ENCODE assay signal across 1 cellular context in the genomic region with DNA sequence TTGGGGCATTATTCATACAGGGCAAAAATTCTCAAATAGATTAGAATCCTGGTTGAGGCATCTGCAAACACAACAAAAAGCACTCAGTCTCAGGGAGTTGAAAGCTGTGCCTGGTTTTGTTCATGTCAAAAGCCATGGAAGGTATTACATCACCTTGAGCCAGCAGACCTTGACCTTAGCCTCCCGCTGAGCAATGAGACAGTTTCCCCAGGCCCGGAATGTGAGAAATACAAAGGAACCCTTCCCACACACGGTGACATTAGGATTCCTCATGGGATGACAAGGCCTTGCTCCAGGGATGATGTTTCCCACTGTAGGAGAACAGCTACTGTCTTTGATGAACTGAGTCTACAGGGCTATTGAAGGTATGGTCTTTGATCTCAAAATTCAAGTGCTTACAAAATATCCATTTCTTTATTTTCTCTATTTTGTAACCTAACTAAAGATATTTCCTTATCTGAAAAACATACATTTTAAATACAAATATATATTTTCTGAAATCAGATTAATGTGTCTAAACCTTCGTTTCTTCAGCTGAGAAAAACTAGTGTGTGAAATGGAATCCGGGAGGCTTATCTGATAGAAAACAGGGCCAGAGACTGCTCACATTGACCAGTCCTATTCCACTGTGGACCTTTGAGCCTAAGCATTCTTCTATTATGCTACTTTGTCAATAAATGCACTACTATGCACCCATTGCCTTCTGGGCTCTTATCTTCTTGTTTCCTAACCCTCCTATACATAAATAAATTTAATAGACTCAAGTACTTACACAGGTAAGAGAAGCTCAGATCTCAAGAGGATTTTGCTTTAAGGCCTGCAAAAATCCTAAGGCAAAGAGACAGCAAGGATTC.
A peak's percentile ranks its signal among the peaks of the same experiment; 100 is the strongest.
TF ChIP-seq lines count a peak whose summit lies in the region.

No MANE protein-coding gene starts in this region.

TF ChIP-seq in HepG2, 621 proteins besides CTCF, POLR2A, EP300 and RAD21 (continued from another document and continues in another):
- TF ChIP-seq ZNF30 (CRISPR knock-in tag; IDR thresholded peaks at IDR 0.05) (no peak), FOXM1 (CRISPR knock-in tag; IDR thresholded peaks at IDR 0.05) (no peak), SOX6 (IDR thresholded peaks at IDR 0.05) (no peak), SOX6 (CRISPR knock-in tag; IDR thresholded peaks at IDR 0.05) (peak; percentile 97), ZBTB33 (CRISPR knock-in tag; IDR thresholded peaks at IDR 0.05) (peak; percentile 80), TEF (CRISPR knock-in tag; IDR thresholded peaks at IDR 0.05) (peak; percentile 63; the same call in 1 of the 2 replicates), ZNF512B (CRISPR knock-in tag; IDR thresholded peaks at IDR 0.05; ENCODE audit: borderline replicate concordance) (no peak), HCFC1 (IDR thresholded peaks at IDR 0.05; ENCODE audit: low read depth, low read length) (no peak), SP4 (CRISPR knock-in tag; IDR thresholded peaks at IDR 0.05) (peak; percentile 31; the same call in 1 of the 2 replicates), ARHGAP35 (CRISPR knock-in tag; IDR thresholded peaks at IDR 0.05; ENCODE audit: borderline replicate concordance) (no peak), ZSCAN21 (CRISPR knock-in tag; IDR thresholded peaks at IDR 0.05; ENCODE audit: borderline replicate concordance) (peak; percentile 74), ZNF747 (CRISPR knock-in tag; IDR thresholded peaks at IDR 0.05; ENCODE audit: borderline replicate concordance) (no peak), ZNF616 (CRISPR knock-in tag; IDR thresholded peaks at IDR 0.05; ENCODE audit: low read depth) (no peak), KDM1A (CRISPR knock-in tag; IDR thresholded peaks at IDR 0.05) (peak; percentile 73), ATF7-NPFF (CRISPR knock-in tag; IDR thresholded peaks at IDR 0.05; ENCODE audit: low read depth) (no peak), SNAPC4 (CRISPR knock-in tag; IDR thresholded peaks at IDR 0.05) (no peak), ZNF251 (CRISPR knock-in tag; IDR thresholded peaks at IDR 0.05) (no peak), ZNF543 (CRISPR knock-in tag; IDR thresholded peaks at IDR 0.05) (no peak), ZNF720 (CRISPR knock-in tag; IDR thresholded peaks at IDR 0.05) (no peak), RNF2 (conservative IDR thresholded peaks at IDR 0.05; ENCODE audit: low read depth) (no peak), ZNF547 (CRISPR knock-in tag; IDR thresholded peaks at IDR 0.05) (no peak), KDM4B (CRISPR knock-in tag; IDR thresholded peaks at IDR 0.05) (peak; percentile 36; the same call in 1 of the 2 replicates), ZNF431 (CRISPR knock-in tag; IDR thresholded peaks at IDR 0.05; ENCODE audit: borderline replicate concordance, low read depth) (no peak)
- TF ChIP-seq, protein P1, sequence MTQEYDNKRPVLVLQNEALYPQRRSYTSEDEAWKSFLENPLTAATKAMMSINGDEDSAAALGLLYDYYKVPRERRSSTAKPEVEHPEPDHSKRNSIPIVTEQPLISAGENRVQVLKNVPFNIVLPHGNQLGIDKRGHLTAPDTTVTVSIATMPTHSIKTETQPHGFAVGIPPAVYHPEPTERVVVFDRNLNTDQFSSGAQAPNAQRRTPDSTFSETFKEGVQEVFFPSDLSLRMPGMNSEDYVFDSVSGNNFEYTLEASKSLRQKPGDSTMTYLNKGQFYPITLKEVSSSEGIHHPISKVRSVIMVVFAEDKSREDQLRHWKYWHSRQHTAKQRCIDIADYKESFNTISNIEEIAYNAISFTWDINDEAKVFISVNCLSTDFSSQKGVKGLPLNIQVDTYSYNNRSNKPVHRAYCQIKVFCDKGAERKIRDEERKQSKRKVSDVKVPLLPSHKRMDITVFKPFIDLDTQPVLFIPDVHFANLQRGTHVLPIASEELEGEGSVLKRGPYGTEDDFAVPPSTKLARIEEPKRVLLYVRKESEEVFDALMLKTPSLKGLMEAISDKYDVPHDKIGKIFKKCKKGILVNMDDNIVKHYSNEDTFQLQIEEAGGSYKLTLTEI (CRISPR knock-in tag; conservative IDR thresholded peaks at IDR 0.05): no peak
- TF ChIP-seq, protein P2, sequence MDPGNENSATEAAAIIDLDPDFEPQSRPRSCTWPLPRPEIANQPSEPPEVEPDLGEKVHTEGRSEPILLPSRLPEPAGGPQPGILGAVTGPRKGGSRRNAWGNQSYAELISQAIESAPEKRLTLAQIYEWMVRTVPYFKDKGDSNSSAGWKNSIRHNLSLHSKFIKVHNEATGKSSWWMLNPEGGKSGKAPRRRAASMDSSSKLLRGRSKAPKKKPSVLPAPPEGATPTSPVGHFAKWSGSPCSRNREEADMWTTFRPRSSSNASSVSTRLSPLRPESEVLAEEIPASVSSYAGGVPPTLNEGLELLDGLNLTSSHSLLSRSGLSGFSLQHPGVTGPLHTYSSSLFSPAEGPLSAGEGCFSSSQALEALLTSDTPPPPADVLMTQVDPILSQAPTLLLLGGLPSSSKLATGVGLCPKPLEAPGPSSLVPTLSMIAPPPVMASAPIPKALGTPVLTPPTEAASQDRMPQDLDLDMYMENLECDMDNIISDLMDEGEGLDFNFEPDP (CRISPR knock-in tag; conservative IDR thresholded peaks at IDR 0.05): no peak
- TF ChIP-seq, protein P3, sequence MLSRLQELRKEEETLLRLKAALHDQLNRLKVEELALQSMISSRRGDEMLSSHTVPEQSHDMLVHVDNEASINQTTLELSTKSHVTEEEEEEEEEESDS (CRISPR knock-in tag; IDR thresholded peaks at IDR 0.05; ENCODE audit: borderline replicate concordance): no peak
- TF ChIP-seq, protein P4, sequence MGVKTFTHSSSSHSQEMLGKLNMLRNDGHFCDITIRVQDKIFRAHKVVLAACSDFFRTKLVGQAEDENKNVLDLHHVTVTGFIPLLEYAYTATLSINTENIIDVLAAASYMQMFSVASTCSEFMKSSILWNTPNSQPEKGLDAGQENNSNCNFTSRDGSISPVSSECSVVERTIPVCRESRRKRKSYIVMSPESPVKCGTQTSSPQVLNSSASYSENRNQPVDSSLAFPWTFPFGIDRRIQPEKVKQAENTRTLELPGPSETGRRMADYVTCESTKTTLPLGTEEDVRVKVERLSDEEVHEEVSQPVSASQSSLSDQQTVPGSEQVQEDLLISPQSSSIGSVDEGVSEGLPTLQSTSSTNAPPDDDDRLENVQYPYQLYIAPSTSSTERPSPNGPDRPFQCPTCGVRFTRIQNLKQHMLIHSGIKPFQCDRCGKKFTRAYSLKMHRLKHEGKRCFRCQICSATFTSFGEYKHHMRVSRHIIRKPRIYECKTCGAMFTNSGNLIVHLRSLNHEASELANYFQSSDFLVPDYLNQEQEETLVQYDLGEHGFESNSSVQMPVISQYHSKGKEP (CRISPR knock-in tag; IDR thresholded peaks at IDR 0.05): no peak
- TF ChIP-seq, protein P5, sequence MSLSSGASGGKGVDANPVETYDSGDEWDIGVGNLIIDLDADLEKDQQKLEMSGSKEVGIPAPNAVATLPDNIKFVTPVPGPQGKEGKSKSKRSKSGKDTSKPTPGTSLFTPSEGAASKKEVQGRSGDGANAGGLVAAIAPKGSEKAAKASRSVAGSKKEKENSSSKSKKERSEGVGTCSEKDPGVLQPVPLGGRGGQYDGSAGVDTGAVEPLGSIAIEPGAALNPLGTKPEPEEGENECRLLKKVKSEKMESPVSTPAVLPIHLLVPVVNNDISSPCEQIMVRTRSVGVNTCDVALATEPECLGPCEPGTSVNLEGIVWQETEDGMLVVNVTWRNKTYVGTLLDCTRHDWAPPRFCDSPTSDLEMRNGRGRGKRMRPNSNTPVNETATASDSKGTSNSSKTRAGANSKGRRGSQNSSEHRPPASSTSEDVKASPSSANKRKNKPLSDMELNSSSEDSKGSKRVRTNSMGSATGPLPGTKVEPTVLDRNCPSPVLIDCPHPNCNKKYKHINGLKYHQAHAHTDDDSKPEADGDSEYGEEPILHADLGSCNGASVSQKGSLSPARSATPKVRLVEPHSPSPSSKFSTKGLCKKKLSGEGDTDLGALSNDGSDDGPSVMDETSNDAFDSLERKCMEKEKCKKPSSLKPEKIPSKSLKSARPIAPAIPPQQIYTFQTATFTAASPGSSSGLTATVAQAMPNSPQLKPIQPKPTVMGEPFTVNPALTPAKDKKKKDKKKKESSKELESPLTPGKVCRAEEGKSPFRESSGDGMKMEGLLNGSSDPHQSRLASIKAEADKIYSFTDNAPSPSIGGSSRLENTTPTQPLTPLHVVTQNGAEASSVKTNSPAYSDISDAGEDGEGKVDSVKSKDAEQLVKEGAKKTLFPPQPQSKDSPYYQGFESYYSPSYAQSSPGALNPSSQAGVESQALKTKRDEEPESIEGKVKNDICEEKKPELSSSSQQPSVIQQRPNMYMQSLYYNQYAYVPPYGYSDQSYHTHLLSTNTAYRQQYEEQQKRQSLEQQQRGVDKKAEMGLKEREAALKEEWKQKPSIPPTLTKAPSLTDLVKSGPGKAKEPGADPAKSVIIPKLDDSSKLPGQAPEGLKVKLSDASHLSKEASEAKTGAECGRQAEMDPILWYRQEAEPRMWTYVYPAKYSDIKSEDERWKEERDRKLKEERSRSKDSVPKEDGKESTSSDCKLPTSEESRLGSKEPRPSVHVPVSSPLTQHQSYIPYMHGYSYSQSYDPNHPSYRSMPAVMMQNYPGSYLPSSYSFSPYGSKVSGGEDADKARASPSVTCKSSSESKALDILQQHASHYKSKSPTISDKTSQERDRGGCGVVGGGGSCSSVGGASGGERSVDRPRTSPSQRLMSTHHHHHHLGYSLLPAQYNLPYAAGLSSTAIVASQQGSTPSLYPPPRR (CRISPR knock-in tag; IDR thresholded peaks at IDR 0.05; ENCODE audit: borderline replicate concordance): peak; percentile 76
- TF ChIP-seq, protein P6, sequence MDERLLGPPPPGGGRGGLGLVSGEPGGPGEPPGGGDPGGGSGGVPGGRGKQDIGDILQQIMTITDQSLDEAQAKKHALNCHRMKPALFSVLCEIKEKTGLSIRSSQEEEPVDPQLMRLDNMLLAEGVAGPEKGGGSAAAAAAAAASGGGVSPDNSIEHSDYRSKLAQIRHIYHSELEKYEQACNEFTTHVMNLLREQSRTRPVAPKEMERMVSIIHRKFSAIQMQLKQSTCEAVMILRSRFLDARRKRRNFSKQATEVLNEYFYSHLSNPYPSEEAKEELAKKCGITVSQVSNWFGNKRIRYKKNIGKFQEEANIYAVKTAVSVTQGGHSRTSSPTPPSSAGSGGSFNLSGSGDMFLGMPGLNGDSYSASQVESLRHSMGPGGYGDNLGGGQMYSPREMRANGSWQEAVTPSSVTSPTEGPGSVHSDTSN (CRISPR knock-in tag; IDR thresholded peaks at IDR 0.05): no peak
